Comparison of ENCODE assay signal across 12 cellular contexts in the genomic region with DNA sequence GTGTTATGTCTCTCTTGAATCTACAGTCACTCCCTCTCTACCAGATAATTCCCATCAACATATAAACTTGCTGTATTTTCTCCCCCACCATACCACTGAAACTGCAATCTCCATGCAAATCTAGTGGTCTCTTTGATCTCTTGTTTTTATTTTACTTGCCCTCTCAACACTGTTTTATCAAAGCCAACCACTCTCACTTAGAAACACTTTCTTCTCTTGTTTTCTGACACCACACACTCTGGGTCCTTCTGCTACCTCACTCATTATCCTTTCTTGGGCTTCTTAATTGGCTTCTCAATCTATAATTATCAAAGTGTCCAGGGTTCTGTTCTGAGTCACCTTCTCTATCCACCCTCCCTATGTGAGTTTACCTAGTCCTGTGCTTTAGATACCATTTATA. TPM values are rescaled to one million over a fixed set of nuclear protein-coding genes. Genes with fewer than 3 reads are reported as not detected.
DNase-seq lines count a peak whose midpoint lies in the region; ATAC-seq and TF ChIP-seq lines count a peak whose summit lies in the region.
"Had no signal": no experiment of that assay in that cellular context is flagged by ENCODE, and none has a peak within 500 bp of the region (broad histone marks: within the 10 kb centered on the region; RNA-seq: fewer than 3 reads in every experiment).

No MANE protein-coding gene starts in this region.

- intact Hi-C loops in activated CD4-positive, alpha-beta T cell treated with anti-CD3 and anti-CD28 coated beads, Interleukin-2, amount 10 ng/mL, durations not matched to agents 24 days and 14 days (cut with micrococcal nuclease): loop anchor here (5.0 to 10.0 kb wide), 4 partner anchors 355 to 605 kb away; a partner anchor contains a TSS
- intact Hi-C loops in activated T-helper 2 cell treated with anti-CD3 and anti-CD28 coated beads, Interferon-gamma antibody, Interleukin-2, Interleukin-4, amounts not matched to agents 10 μg/mL and 5 μg/mL and 100 μg/mL, durations not matched to agents 14 hours and 24 hours and 36 hours (cut with micrococcal nuclease): loop anchor here (1.0 kb wide), 1 partner anchor 68 kb away; no protein-coding TSS in a partner anchor

- peaks cover 47% of the 10 kb centered on the region for H3K4me1 Mint-ChIP-seq in activated CD4-positive, alpha-beta T cell treated with anti-CD3 and anti-CD28 coated beads, Interleukin-2, amount 10 ng/mL, durations not matched to agents 24 days and 14 days
- peaks cover 39 to 51% (median 47%) of the 10 kb centered on the region in 3 donors for H3K4me1 Mint-ChIP-seq in IgD-negative memory B cell
- peaks cover 53% of the 10 kb centered on the region for H3K4me1 Mint-ChIP-seq in activated T-helper 2 cell treated with anti-CD3 and anti-CD28 coated beads, Interferon-gamma antibody, Interleukin-2, Interleukin-4, amounts not matched to agents 10 μg/mL and 5 μg/mL and 100 μg/mL, durations not matched to agents 14 hours and 24 hours and 36 hours (ENCODE audit: low read depth)
- peaks cover 46% of the 10 kb centered on the region for H3K4me1 Mint-ChIP-seq in neural crest cell

- TF ChIP-seq CTCF in neural crest cell (conservative IDR thresholded peaks at IDR 0.05): no peak

- no peak for DNase-seq in activated CD4-positive, alpha-beta T cell treated with anti-CD3 and anti-CD28 coated beads, Interleukin-2, amount 10 ng/mL, durations not matched to agents 24 days and 14 days
- no peak for DNase-seq in activated CD4-positive, alpha-beta T cell treated with anti-CD3 and anti-CD28 coated beads for 48 hours
- DNase-seq in activated T-helper 2 cell treated with anti-CD3 and anti-CD28 coated beads, Interferon-gamma antibody, Interleukin-2, Interleukin-4, amounts not matched to agents 10 μg/mL and 5 μg/mL and 100 μg/mL, durations not matched to agents 14 hours and 24 hours and 36 hours (ENCODE audit: low spot score): no peak
- DNase-seq in neural crest cell (ENCODE audit: low read depth, low spot score): no peak
- no peak for DNase-seq in NCI-H226
- DNase-seq in stimulated activated CD4-positive, alpha-beta T cell treated with anti-CD3 and anti-CD28 coated beads, Interleukin-2, amount 100 ng/mL, for 24 hours: no peak
- DNase-seq: foreskin melanocyte; GOT3; stimulated activated CD4-positive, alpha-beta T cell treated with anti-CD3 and anti-CD28 coated beads, Interleukin-4, amount 100 ng/mL, for 24 hours had no signal

- no peaks in the 10 kb centered on the region for H3K27me3 Mint-ChIP-seq in activated CD4-positive, alpha-beta T cell treated with anti-CD3 and anti-CD28 coated beads, Interleukin-2, amount 10 ng/mL, durations not matched to agents 24 days and 14 days
- H3K27me3 Mint-ChIP-seq in IgD-negative memory B cell (no peaks in the 10 kb centered on the region), neural crest cell (ENCODE audit: low read depth) (no peaks in the 10 kb centered on the region)
- H3K27me3 Mint-ChIP-seq in activated T-helper 2 cell treated with anti-CD3 and anti-CD28 coated beads, Interferon-gamma antibody, Interleukin-2, Interleukin-4, amounts not matched to agents 10 μg/mL and 5 μg/mL and 100 μg/mL, durations not matched to agents 14 hours and 24 hours and 36 hours (ENCODE audit: low read depth): no peaks in the 10 kb centered on the region
- H3K27me3 Mint-ChIP-seq: dendritic cell treated with granulocyte-macrophage colony-stimulating factor and Interleukin-4, amounts not matched to agents 40 ng/mL and 50 ng/mL, for 4 days had no signal

- peak overlapping the region; percentile 61 for H3K27ac Mint-ChIP-seq in activated CD4-positive, alpha-beta T cell treated with anti-CD3 and anti-CD28 coated beads, Interleukin-2, amount 10 ng/mL, durations not matched to agents 24 days and 14 days
- H3K27ac Mint-ChIP-seq in IgD-negative memory B cell: peak overlapping the region in 1 of 3 donors; percentile 73
- H3K27ac Mint-ChIP-seq in activated T-helper 2 cell treated with anti-CD3 and anti-CD28 coated beads, Interferon-gamma antibody, Interleukin-2, Interleukin-4, amounts not matched to agents 10 μg/mL and 5 μg/mL and 100 μg/mL, durations not matched to agents 14 hours and 24 hours and 36 hours: no peak overlapping the region
- no peak overlapping the region for H3K27ac Mint-ChIP-seq in neural crest cell (ENCODE audit: unreplicated experiment)

- peak overlapping the region; percentile 93 for H3K4me3 Mint-ChIP-seq in activated CD4-positive, alpha-beta T cell treated with anti-CD3 and anti-CD28 coated beads, Interleukin-2, amount 10 ng/mL, durations not matched to agents 24 days and 14 days
- H3K4me3 Mint-ChIP-seq in IgD-negative memory B cell (peak overlapping the region; percentile 79 to 82 (median 82)), neural crest cell (peak overlapping the region; percentile 94)
- peak overlapping the region; percentile 98 for H3K4me3 Mint-ChIP-seq in activated T-helper 2 cell treated with anti-CD3 and anti-CD28 coated beads, Interferon-gamma antibody, Interleukin-2, Interleukin-4, amounts not matched to agents 10 μg/mL and 5 μg/mL and 100 μg/mL, durations not matched to agents 14 hours and 24 hours and 36 hours (ENCODE audit: low read depth)
- H3K4me3 Mint-ChIP-seq: dendritic cell treated with granulocyte-macrophage colony-stimulating factor and Interleukin-4, amounts not matched to agents 40 ng/mL and 50 ng/mL, for 4 days had no signal

- H3K36me3 Mint-ChIP-seq in activated CD4-positive, alpha-beta T cell treated with anti-CD3 and anti-CD28 coated beads, Interleukin-2, amount 10 ng/mL, durations not matched to agents 24 days and 14 days (ENCODE audit: low read depth): peaks cover 7% of the 10 kb centered on the region
- H3K36me3 Mint-ChIP-seq in IgD-negative memory B cell (peaks cover 1% of the 10 kb centered on the region), neural crest cell (ENCODE audit: low read depth) (no peaks in the 10 kb centered on the region)
- peaks cover 14% of the 10 kb centered on the region for H3K36me3 Mint-ChIP-seq in activated T-helper 2 cell treated with anti-CD3 and anti-CD28 coated beads, Interferon-gamma antibody, Interleukin-2, Interleukin-4, amounts not matched to agents 10 μg/mL and 5 μg/mL and 100 μg/mL, durations not matched to agents 14 hours and 24 hours and 36 hours (ENCODE audit: low read depth)

- ATAC-seq in GM21526 (IDR thresholded peaks at IDR 0.05; ENCODE audit: low FRiP score, unreplicated experiment): no peak

- no peaks in the 10 kb centered on the region for H3K9me3 Mint-ChIP-seq in activated CD4-positive, alpha-beta T cell treated with anti-CD3 and anti-CD28 coated beads, Interleukin-2, amount 10 ng/mL, durations not matched to agents 24 days and 14 days
- H3K9me3 Mint-ChIP-seq in IgD-negative memory B cell (no peaks in the 10 kb centered on the region), neural crest cell (no peaks in the 10 kb centered on the region)
- H3K9me3 Mint-ChIP-seq in activated T-helper 2 cell treated with anti-CD3 and anti-CD28 coated beads, Interferon-gamma antibody, Interleukin-2, Interleukin-4, amounts not matched to agents 10 μg/mL and 5 μg/mL and 100 μg/mL, durations not matched to agents 14 hours and 24 hours and 36 hours: no peaks in the 10 kb centered on the region
- H3K9me3 Mint-ChIP-seq: dendritic cell treated with granulocyte-macrophage colony-stimulating factor and Interleukin-4, amounts not matched to agents 40 ng/mL and 50 ng/mL, for 4 days had no signal

RNA-seq across cellular contexts. Expression of a gene that starts 2.0 kb away (rescaled TPM):
- 46.7 and 47.2 TPM in 2 replicates for total RNA-seq in activated CD4-positive, alpha-beta T cell treated with anti-CD3 and anti-CD28 coated beads, Interleukin-2, amount 10 ng/mL, durations not matched to agents 24 days and 14 days
- 25.2 TPM for polyA plus RNA-seq in IgD-negative memory B cell
- total RNA-seq in activated T-helper 2 cell treated with anti-CD3 and anti-CD28 coated beads, Interferon-gamma antibody, Interleukin-2, Interleukin-4, amounts not matched to agents 10 μg/mL and 5 μg/mL and 100 μg/mL, durations not matched to agents 14 hours and 24 hours and 36 hours: 45.2 and 46.0 TPM in 2 replicates
- 78.8 and 79.8 TPM in 2 replicates for total RNA-seq in neural crest cell

RNA-seq across cellular contexts. Expression of a gene that starts 23.4 kb away (rescaled TPM):
- 68.7 and 74.6 TPM in 2 replicates for total RNA-seq in activated CD4-positive, alpha-beta T cell treated with anti-CD3 and anti-CD28 coated beads, Interleukin-2, amount 10 ng/mL, durations not matched to agents 24 days and 14 days
- polyA plus RNA-seq in IgD-negative memory B cell: 46.9 TPM
- 75.2 and 75.5 TPM in 2 replicates for total RNA-seq in activated T-helper 2 cell treated with anti-CD3 and anti-CD28 coated beads, Interferon-gamma antibody, Interleukin-2, Interleukin-4, amounts not matched to agents 10 μg/mL and 5 μg/mL and 100 μg/mL, durations not matched to agents 14 hours and 24 hours and 36 hours
- 9.6 and 9.8 TPM in 2 replicates for total RNA-seq in neural crest cell
